In genomic region chr3:28240440-28240839, GRCh38 we compare ENCODE assay signal across 8 cellular contexts. TPM values are rescaled to one million over a fixed set of nuclear protein-coding genes. Genes with fewer than 3 reads are reported as not detected.
DNase-seq lines count a peak whose midpoint lies in the region; ATAC-seq and TF ChIP-seq lines count a peak whose summit lies in the region.

No MANE protein-coding gene starts in this region.

- H3K36me3 Mint-ChIP-seq in activated CD8-positive, alpha-beta memory T cell treated with anti-CD3 and anti-CD28 coated beads, Interleukin-2, amount 10 ng/mL, durations not matched to agents 7 days and 5 days: peaks cover 18% of the 10 kb centered on the region
- H3K36me3 Mint-ChIP-seq in WTC11: no peaks in the 10 kb centered on the region
- H3K36me3 Mint-ChIP-seq in immature natural killer cell: no peaks in the 10 kb centered on the region

- H3K27ac ChIP-seq in testis: no peak overlapping the region
- H3K27ac ChIP-seq in body of pancreas: peak overlapping the region in 2 of 4 donors; percentile 86 to 90

- H3K9me3 ChIP-seq in testis (no peaks in the 10 kb centered on the region), body of pancreas (no peaks in the 10 kb centered on the region)

- H3K27ac Mint-ChIP-seq in activated CD8-positive, alpha-beta memory T cell treated with anti-CD3 and anti-CD28 coated beads, Interleukin-2, amount 10 ng/mL, durations not matched to agents 7 days and 5 days: no peak overlapping the region
- H3K27ac Mint-ChIP-seq in WTC11 (peak overlapping the region; percentile 91), immature natural killer cell (peak overlapping the region in 5 of 6 donors; percentile 77 to 90 (median 90))

- TF ChIP-seq CTCF in WTC11 (IDR thresholded peaks at IDR 0.05) (no peak), testis (IDR thresholded peaks at IDR 0.05) (no peak), GM20000 (IDR thresholded peaks at IDR 0.05; ENCODE audit: extremely low read depth, missing control alignments) (no peak), body of pancreas (IDR thresholded peaks at IDR 0.05) (no peak)

- peaks cover 48% of the 10 kb centered on the region for H3K4me1 Mint-ChIP-seq in activated CD8-positive, alpha-beta memory T cell treated with anti-CD3 and anti-CD28 coated beads, Interleukin-2, amount 10 ng/mL, durations not matched to agents 7 days and 5 days
- H3K4me1 Mint-ChIP-seq in WTC11: peaks cover 63% of the 10 kb centered on the region
- H3K4me1 Mint-ChIP-seq in immature natural killer cell: peaks cover 51 to 72% of the 10 kb centered on the region in 2 donors

- H3K4me1 ChIP-seq in testis (no peaks in the 10 kb centered on the region), body of pancreas (peaks cover 19% of the 10 kb centered on the region)

- peak overlapping the region; percentile 92 for H3K4me3 Mint-ChIP-seq in activated CD8-positive, alpha-beta memory T cell treated with anti-CD3 and anti-CD28 coated beads, Interleukin-2, amount 10 ng/mL, durations not matched to agents 7 days and 5 days
- H3K4me3 Mint-ChIP-seq in WTC11 (peak overlapping the region; percentile 84), immature natural killer cell (peak overlapping the region; percentile 94 to 96 (median 96))

- H3K27me3 Mint-ChIP-seq in activated CD8-positive, alpha-beta memory T cell treated with anti-CD3 and anti-CD28 coated beads, Interleukin-2, amount 10 ng/mL, durations not matched to agents 7 days and 5 days: no peaks in the 10 kb centered on the region
- H3K27me3 Mint-ChIP-seq in WTC11 (ENCODE audit: low read depth): no peaks in the 10 kb centered on the region
- peaks cover 0 to 7% (median 1%) of the 10 kb centered on the region in 3 donors for H3K27me3 Mint-ChIP-seq in immature natural killer cell (ENCODE audit: low read depth in 3 of 3)

- DNase-seq in activated CD8-positive, alpha-beta memory T cell treated with anti-CD3 and anti-CD28 coated beads, Interleukin-2, amount 10 ng/mL, durations not matched to agents 7 days and 5 days: no peak
- no peak for DNase-seq in activated CD8-positive, alpha-beta memory T cell treated with anti-CD3 and anti-CD28 coated beads, Interleukin-2, amount 50 U/mL, for 4 hours
- DNase-seq in WTC11 (ENCODE audit: low spot score): peak; percentile 51
- DNase-seq in immature natural killer cell: no peak
- DNase-seq in testis: no peak
- no peak for DNase-seq in GM20000 (ENCODE audit: low spot score)
- no peak for DNase-seq in Kasumi-1 (lab: John Stamatoyannopoulos, UW)
- DNase-seq in body of pancreas: no peak

- POLR2A ChIA-PET in WTC11 (lab: Charles Lee): interaction anchor here (1.1 to 1.3 kb wide), 2 partner anchors 14 to 108 kb away, joined by 3 to 4 read pairs; partner anchors contain the start of genes AZI2 and ZCWPW2

- H3K27me3 ChIP-seq in testis (no peaks in the 10 kb centered on the region), body of pancreas (no peaks in the 10 kb centered on the region)

- CTCF ChIA-PET in activated CD8-positive, alpha-beta memory T cell treated with anti-CD3 and anti-CD28 coated beads, Interleukin-2, amount 10 ng/mL, durations not matched to agents 7 days and 5 days (lab: Charles Lee): interaction anchor here (1.6 kb wide), 1 partner anchor 79 kb away, joined by 4 read pairs; no protein-coding TSS in a partner anchor
- CTCF ChIA-PET in WTC11 (lab: Charles Lee): interaction anchor here (0.7 to 2.3 kb wide), 4 partner anchors 29 to 528 kb away, joined by 3 to 8 read pairs (median 4); partner anchors contain the start of gene EOMES

- no peak for TF ChIP-seq POLR2A in testis (IDR thresholded peaks at IDR 0.05)
- TF ChIP-seq POLR2A in body of pancreas (IDR thresholded peaks at IDR 0.05): no peak

- no peaks in the 10 kb centered on the region for H3K36me3 ChIP-seq in testis (ENCODE audit: low read depth, missing control alignments)
- H3K36me3 ChIP-seq in body of pancreas (replicated peaks in 1 of 2; ENCODE audit: insufficient read depth in 1 of 2, low read depth in 2 of 2): no peaks in the 10 kb centered on the region

- H3K4me3 ChIP-seq in testis (peak overlapping the region; percentile 90 to 99), body of pancreas (no peak overlapping the region)

- H3K9me3 Mint-ChIP-seq in activated CD8-positive, alpha-beta memory T cell treated with anti-CD3 and anti-CD28 coated beads, Interleukin-2, amount 10 ng/mL, durations not matched to agents 7 days and 5 days (ENCODE audit: low read depth): no peaks in the 10 kb centered on the region
- peaks cover 6% of the 10 kb centered on the region for H3K9me3 Mint-ChIP-seq in WTC11
- no peaks in the 10 kb centered on the region for H3K9me3 Mint-ChIP-seq in immature natural killer cell

- 34 to 41% methylated on average over 7 of the region's 7 CpGs for WGBS in testis, 2 donors
- 57 to 63% methylated on average over 7 of the region's 7 CpGs for WGBS in body of pancreas, 2 donors

- no peak for ATAC-seq in activated CD8-positive, alpha-beta memory T cell treated with anti-CD3 and anti-CD28 coated beads, Interleukin-2, amount 10 ng/mL, durations not matched to agents 7 days and 5 days
- ATAC-seq in WTC11 (peak; percentile 57), body of pancreas (no peak)

- intact Hi-C loops in testis (cut with DNase I; ENCODE audit: low total_unique reads) (no loop called here), body of pancreas (cut with DNase I) (no loop called here)

TF ChIP-seq in WTC11, 78 proteins besides CTCF, POLR2A, EP300 and RAD21:
- TF ChIP-seq TEAD1 (CRISPR knock-in tag; IDR thresholded peaks at IDR 0.05) (peak; percentile 47; the same call in 1 of the 2 replicates), GABPB1 (CRISPR knock-in tag; IDR thresholded peaks at IDR 0.05) (no peak), PREB (CRISPR knock-in tag; IDR thresholded peaks at IDR 0.05; ENCODE audit: borderline replicate concordance) (no peak), ZNF423 (CRISPR knock-in tag; IDR thresholded peaks at IDR 0.05) (peak; percentile 11; the same call in 1 of the 2 replicates), IRF2 (CRISPR knock-in tag; IDR thresholded peaks at IDR 0.05; ENCODE audit: borderline replicate concordance, low read depth) (no peak), ZNF121 (CRISPR knock-in tag; IDR thresholded peaks at IDR 0.05) (no peak), FOXP4 (CRISPR knock-in tag; IDR thresholded peaks at IDR 0.05) (peak; percentile 46; the same call in 1 of the 2 replicates), MLX (CRISPR knock-in tag; IDR thresholded peaks at IDR 0.05) (no peak), SP1 (CRISPR knock-in tag; conservative IDR thresholded peaks at IDR 0.05) (0 out of 2 replicates have a peak, but pooled peaks have one; percentile 26), CBFB (CRISPR knock-in tag; IDR thresholded peaks at IDR 0.05; ENCODE audit: low read depth) (no peak)

RNA-seq across cellular contexts. Expression of gene CMC1, which starts 1.0 kb away (rescaled TPM):
- 10 to 100 TPM; 22.5 to 23.7 TPM for total RNA-seq in activated CD8-positive, alpha-beta memory T cell treated with anti-CD3 and anti-CD28 coated beads, Interleukin-2, amount 10 ng/mL, durations not matched to agents 7 days and 5 days
- 25.3 to 29.6 TPM (median 26.4 TPM) in 3 replicates for total RNA-seq in WTC11 (2021)
- 100 to 1,000 TPM; 471 to 902 (median 536) TPM for polyA plus RNA-seq in immature natural killer cell
- total RNA-seq in testis: 10 to 100 TPM in 1 of 2 donors, 1 to 10 TPM in 1; 7.8 to 11.7 TPM
- polyA plus RNA-seq in testis (ENCODE audit: insufficient read depth, low read depth, low replicate concordance): 29.9 TPM
- total RNA-seq in body of pancreas: 1 to 10 TPM; 2.6 to 5.4 TPM

Comparison
In these comparisons a context has a peak if more than half of its experiments do, and no peak if none do; other contexts are left out.
1. H3K4me3 ChIP-seq: peak in testis (2 of 2); none in body of pancreas (0 of 2).
2. Peak in every context shown above with its lines, with median percentiles within 50 percentile points of each other: H3K4me3 Mint-ChIP-seq.